In genomic region chr1:113459279-113459678, GRCh38 we compare ENCODE assay signal across 17 cellular contexts.
"Had no signal": no experiment of that assay in that cellular context is flagged by ENCODE, and none has a peak within 500 bp of the region (broad histone marks: within the 10 kb centered on the region; RNA-seq: fewer than 3 reads in every experiment).

No MANE protein-coding gene starts in this region.

- H3K27ac Mint-ChIP-seq: naive thymus-derived CD8-positive, alpha-beta T cell had no signal

- H3K4me3 ChIP-seq: ascending aorta, cardiac muscle cell had no signal

- H3K27ac ChIP-seq: ascending aorta, cardiac muscle cell, neutrophil had no signal

- H3K9me3 ChIP-seq: neutrophil, SK-N-SH had no signal

- H3K27me3 ChIP-seq: ascending aorta, cardiac muscle cell, neutrophil had no signal

- H3K4me3 Mint-ChIP-seq: naive thymus-derived CD8-positive, alpha-beta T cell had no signal

- H3K4me1 Mint-ChIP-seq: naive thymus-derived CD8-positive, alpha-beta T cell had no signal

- H3K36me3 ChIP-seq: ascending aorta, cardiac muscle cell, neutrophil had no signal

- ATAC-seq: left ventricle myocardium superior; naive thymus-derived CD8-positive, alpha-beta T cell; stimulated activated naive CD8-positive, alpha-beta T cell treated with anti-CD3 and anti-CD28 coated beads, Interleukin-15, Interleukin-2, amounts not matched to agents 100 U/mL and 50 U/mL, for 24 hours had no signal

- DNase-seq: activated CD4-positive, CD25-positive, alpha-beta regulatory T cell treated with anti-CD3 and anti-CD28 coated beads, Interleukin-2, amount 50 U/mL, for 72 hours; activated naive CD4-positive, alpha-beta T cell; activated T-cell treated with anti-CD3 and anti-CD28 coated beads for 4 hours; hippocampal formation; left ventricle myocardium superior; mesenchymal stem cell; naive thymus-derived CD8-positive, alpha-beta T cell; posterior cingulate gyrus; retina; SK-N-SH; stimulated activated naive CD8-positive, alpha-beta T cell treated with anti-CD3 and anti-CD28 coated beads, Interleukin-15, Interleukin-2, amounts not matched to agents 100 U/mL and 50 U/mL, for 24 hours; T-helper 1 cell; T1000; trophoblast cell had no signal
